ENCODE assay signal across 21 cellular contexts in the genomic region with DNA sequence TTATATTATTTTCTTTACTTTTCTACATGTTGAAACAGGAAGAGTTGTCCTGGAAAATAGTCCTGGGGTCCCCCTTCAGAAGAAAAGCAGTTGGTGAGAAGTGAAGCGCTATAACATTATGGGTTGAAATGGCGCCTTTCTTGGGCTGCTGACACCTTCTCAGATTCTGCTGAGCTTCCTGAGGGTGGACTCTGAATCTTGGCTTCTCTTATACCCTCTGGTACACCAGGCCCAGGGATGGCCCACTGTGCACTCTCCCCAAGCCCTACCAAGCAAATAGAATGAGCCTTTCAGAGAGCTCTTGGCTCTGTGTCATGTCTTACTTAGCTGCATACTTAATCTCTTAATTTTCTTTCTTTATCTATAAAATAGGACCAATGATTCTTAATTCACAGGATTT. TPM values are rescaled to one million over a fixed set of nuclear protein-coding genes. Genes with fewer than 3 reads are reported as not detected.
DNase-seq lines count a peak whose midpoint lies in the region; ATAC-seq lines count a peak whose summit lies in the region.
"Had no signal": no experiment of that assay in that cellular context is flagged by ENCODE, and none has a peak within 500 bp of the region (broad histone marks: within the 10 kb centered on the region; RNA-seq: fewer than 3 reads in every experiment).

No MANE protein-coding gene starts in this region.

- H3K4me3 ChIP-seq in CD8-positive, alpha-beta memory T cell (ENCODE audit: low read length), result no peak overlapping the region
- H3K4me3 ChIP-seq: GM12878, HAP-1 had no signal

- H3K9me3 Mint-ChIP-seq in CD8-positive, alpha-beta memory T cell, result no peaks in the 10 kb centered on the region
- H3K9me3 Mint-ChIP-seq in activated naive CD8-positive, alpha-beta T cell treated with anti-CD3 and anti-CD28 coated beads for 36 hours, result no peaks in the 10 kb centered on the region
- H3K9me3 Mint-ChIP-seq in stimulated activated effector memory CD8-positive, alpha-beta T cell treated with anti-CD3 and anti-CD28 coated beads, Interleukin-12 subunit alpha, Interleukin-12 subunit beta, amount 100 ng/mL, for 72 hours, result no peaks in the 10 kb centered on the region
- H3K9me3 Mint-ChIP-seq: CD14-positive monocyte had no signal

- H3K4me3 Mint-ChIP-seq in CD8-positive, alpha-beta memory T cell, result peak overlapping the region in 3 of 7 donors; percentile 23 to 51 (median 34)
- no peak overlapping the region for H3K4me3 Mint-ChIP-seq in activated naive CD8-positive, alpha-beta T cell treated with anti-CD3 and anti-CD28 coated beads for 36 hours
- no peak overlapping the region for H3K4me3 Mint-ChIP-seq in stimulated activated effector memory CD8-positive, alpha-beta T cell treated with anti-CD3 and anti-CD28 coated beads, Interleukin-12 subunit alpha, Interleukin-12 subunit beta, amount 100 ng/mL, for 72 hours
- H3K4me3 Mint-ChIP-seq: CD14-positive monocyte had no signal

- no peaks in the 10 kb centered on the region for H3K9me3 ChIP-seq in CD8-positive, alpha-beta memory T cell (ENCODE audit: low read length)
- H3K9me3 ChIP-seq: HAP-1 had no signal

- ATAC-seq in stimulated activated effector memory CD8-positive, alpha-beta T cell treated with anti-CD3 and anti-CD28 coated beads, Interleukin-12 subunit alpha, Interleukin-12 subunit beta, amount 100 ng/mL, for 72 hours, result no peak
- ATAC-seq: GM12878 had no signal

- no peaks in the 10 kb centered on the region for H3K36me3 ChIP-seq in CD8-positive, alpha-beta memory T cell (ENCODE audit: insufficient read depth, low read length)
- H3K36me3 ChIP-seq: HAP-1 had no signal

- no peaks in the 10 kb centered on the region for H3K27me3 ChIP-seq in CD8-positive, alpha-beta memory T cell (ENCODE audit: insufficient read depth, low read length, poor library complexity, severe bottlenecking)

- CTCF ChIA-PET in CD8-positive, alpha-beta memory T cell (lab: Charles Lee), result interaction anchor here (0.9 to 2.3 kb wide), 4 partner anchors 26 to 75 kb away, joined by 3 to 13 read pairs (median 4); no protein-coding TSS in a partner anchor

- H3K27ac Mint-ChIP-seq in CD8-positive, alpha-beta memory T cell, result peak overlapping the region in 7 of 8 donors; percentile 18 to 81 (median 63)
- H3K27ac Mint-ChIP-seq in activated naive CD8-positive, alpha-beta T cell treated with anti-CD3 and anti-CD28 coated beads for 36 hours, result peak overlapping the region; percentile 46
- H3K27ac Mint-ChIP-seq in stimulated activated effector memory CD8-positive, alpha-beta T cell treated with anti-CD3 and anti-CD28 coated beads, Interleukin-12 subunit alpha, Interleukin-12 subunit beta, amount 100 ng/mL, for 72 hours, result peak overlapping the region; percentile 23
- H3K27ac Mint-ChIP-seq: CD14-positive monocyte had no signal

- peaks cover 83 to 98% (median 94%) of the 10 kb centered on the region in 3 donors for H3K4me1 Mint-ChIP-seq in CD8-positive, alpha-beta memory T cell
- peaks cover 83% of the 10 kb centered on the region for H3K4me1 Mint-ChIP-seq in activated naive CD8-positive, alpha-beta T cell treated with anti-CD3 and anti-CD28 coated beads for 36 hours
- peaks cover 87% of the 10 kb centered on the region for H3K4me1 Mint-ChIP-seq in stimulated activated effector memory CD8-positive, alpha-beta T cell treated with anti-CD3 and anti-CD28 coated beads, Interleukin-12 subunit alpha, Interleukin-12 subunit beta, amount 100 ng/mL, for 72 hours
- H3K4me1 Mint-ChIP-seq: CD14-positive monocyte had no signal

- peaks cover 7 to 61% (median 19%) of the 10 kb centered on the region in 3 donors for H3K36me3 Mint-ChIP-seq in CD8-positive, alpha-beta memory T cell
- peaks cover 74% of the 10 kb centered on the region for H3K36me3 Mint-ChIP-seq in activated naive CD8-positive, alpha-beta T cell treated with anti-CD3 and anti-CD28 coated beads for 36 hours
- peaks cover 100% of the 10 kb centered on the region for H3K36me3 Mint-ChIP-seq in stimulated activated effector memory CD8-positive, alpha-beta T cell treated with anti-CD3 and anti-CD28 coated beads, Interleukin-12 subunit alpha, Interleukin-12 subunit beta, amount 100 ng/mL, for 72 hours
- H3K36me3 Mint-ChIP-seq: CD14-positive monocyte had no signal

- POLR2A ChIA-PET in CD8-positive, alpha-beta memory T cell (lab: Charles Lee), result no interaction called here

- H3K27me3 Mint-ChIP-seq in CD8-positive, alpha-beta memory T cell, result no peaks in the 10 kb centered on the region
- H3K27me3 Mint-ChIP-seq in activated naive CD8-positive, alpha-beta T cell treated with anti-CD3 and anti-CD28 coated beads for 36 hours, result no peaks in the 10 kb centered on the region

- H3K4me1 ChIP-seq in CD8-positive, alpha-beta memory T cell (ENCODE audit: insufficient read depth, low read length), result peaks cover 99% of the 10 kb centered on the region

- no peak overlapping the region for H3K27ac ChIP-seq in CD8-positive, alpha-beta memory T cell (ENCODE audit: low read depth, low read length)
- H3K27ac ChIP-seq: KMS-11 had no signal

- DNase-seq in activated effector memory CD4-positive, alpha-beta T cell treated with anti-CD3 and anti-CD28 coated beads, Interleukin-2, amount 50 U/mL, for 16 hours, result peak; percentile 53
- no peak for DNase-seq in activated effector memory CD4-positive, alpha-beta T cell treated with Interleukin-2 at 50 U/mL for 16 hours
- DNase-seq in CD8-positive, alpha-beta memory T cell, result no peak
- no peak for DNase-seq in activated naive CD8-positive, alpha-beta T cell treated with anti-CD3 and anti-CD28 coated beads for 36 hours
- no peak for DNase-seq in stimulated activated effector memory CD8-positive, alpha-beta T cell treated with anti-CD3 and anti-CD28 coated beads, Interleukin-12 subunit alpha, Interleukin-12 subunit beta, amount 100 ng/mL, for 72 hours (ENCODE audit: low spot score in 2 of 2)
- DNase-seq in GOT3 (lab: John Stamatoyannopoulos, UW), result no peak
- no peak for DNase-seq in UCSD-AML1 (lab: John Stamatoyannopoulos, UW; ENCODE audit: unreplicated experiment)
- DNase-seq: ACHN, Calu3, EL, NCI-H1417 treated with DMSO at 0.1 percent for 48 hours, NCI-H187 treated with DMSO at 0.1 percent for 48 hours, NCI-H2227 treated with DMSO at 0.1 percent for 48 hours, NCI-H510A treated with DMSO at 0.1 percent for 48 hours, NCI-H774, Right ventricle myocardium superior had no signal

RNA-seq across cellular contexts. Expression of a gene that starts 42.3 kb away (rescaled TPM):
- total RNA-seq in CD8-positive, alpha-beta memory T cell, result 100 to 1,000 TPM; 130 to 133 TPM
- 395 TPM for polyA plus RNA-seq in CD8-positive, alpha-beta memory T cell
- total RNA-seq in activated naive CD8-positive, alpha-beta T cell treated with anti-CD3 and anti-CD28 coated beads for 36 hours, result 100 to 1,000 TPM; 166 TPM
- total RNA-seq: M059J had no signal
